16 cellular contexts compared by ENCODE assay signal in genomic region chr11:86693501-86693900, GRCh38. TPM values are rescaled to one million over a fixed set of nuclear protein-coding genes. Genes with fewer than 3 reads are reported as not detected.
DNase-seq lines count a peak whose midpoint lies in the region; ATAC-seq, FAIRE-seq and TF ChIP-seq lines count a peak whose summit lies in the region.
"Had no signal": no experiment of that assay in that cellular context is flagged by ENCODE, and none has a peak within 500 bp of the region (broad histone marks: within the 10 kb centered on the region; RNA-seq: fewer than 3 reads in every experiment).

No MANE protein-coding gene starts in this region.

- no peaks in the 10 kb centered on the region for H3K27me3 Mint-ChIP-seq in activated CD4-positive, alpha-beta T cell treated with anti-CD3 and anti-CD28 coated beads, Interleukin-2, amount 10 ng/mL, durations not matched to agents 24 days and 14 days
- peaks cover 9% of the 10 kb centered on the region for H3K27me3 Mint-ChIP-seq in activated CD4-positive, alpha-beta T cell treated with anti-CD3 and anti-CD28 coated beads for 36 hours
- no peaks in the 10 kb centered on the region for H3K27me3 Mint-ChIP-seq in chondrocyte (ENCODE audit: low read depth)
- no peaks in the 10 kb centered on the region for H3K27me3 Mint-ChIP-seq in mesothelial cell of epicardium (ENCODE audit: low read depth)
- H3K27me3 Mint-ChIP-seq in naive thymus-derived CD8-positive, alpha-beta T cell: peaks cover 2 to 13% (median 8%) of the 10 kb centered on the region in 5 donors
- H3K27me3 Mint-ChIP-seq: CD4-positive, CD25-positive, alpha-beta regulatory T cell had no signal

- no peak for TF ChIP-seq POLR2A in erythroblast (IDR thresholded peaks at IDR 0.05; ENCODE audit: low read length)

- peaks cover 7% of the 10 kb centered on the region for H3K4me1 Mint-ChIP-seq in activated CD4-positive, alpha-beta T cell treated with anti-CD3 and anti-CD28 coated beads, Interleukin-2, amount 10 ng/mL, durations not matched to agents 24 days and 14 days
- H3K4me1 Mint-ChIP-seq in activated CD4-positive, alpha-beta T cell treated with anti-CD3 and anti-CD28 coated beads for 36 hours: peaks cover 9% of the 10 kb centered on the region
- H3K4me1 Mint-ChIP-seq in chondrocyte (ENCODE audit: low read depth): peaks cover 83% of the 10 kb centered on the region
- peaks cover 62% of the 10 kb centered on the region for H3K4me1 Mint-ChIP-seq in mesothelial cell of epicardium
- peaks cover 0 to 2% (median 0%) of the 10 kb centered on the region in 4 donors for H3K4me1 Mint-ChIP-seq in naive thymus-derived CD8-positive, alpha-beta T cell
- H3K4me1 Mint-ChIP-seq: CD4-positive, CD25-positive, alpha-beta regulatory T cell had no signal

- no peak for FAIRE-seq in D721Med (lab: Jason Lieb, UNC)
- FAIRE-seq: G401.6, GM12891 had no signal

- POLR2A ChIA-PET in activated CD4-positive, alpha-beta T cell treated with anti-CD3 and anti-CD28 coated beads for 36 hours (lab: Charles Lee): no interaction called here
- POLR2A ChIA-PET in naive thymus-derived CD8-positive, alpha-beta T cell (lab: Charles Lee): no interaction called here

- ATAC-seq in activated CD4-positive, alpha-beta T cell treated with anti-CD3 and anti-CD28 coated beads for 36 hours: no peak
- no peak for ATAC-seq in naive thymus-derived CD8-positive, alpha-beta T cell

- no peaks in the 10 kb centered on the region for H3K9me3 Mint-ChIP-seq in activated CD4-positive, alpha-beta T cell treated with anti-CD3 and anti-CD28 coated beads, Interleukin-2, amount 10 ng/mL, durations not matched to agents 24 days and 14 days
- H3K9me3 Mint-ChIP-seq in activated CD4-positive, alpha-beta T cell treated with anti-CD3 and anti-CD28 coated beads for 36 hours (ENCODE audit: low read depth): no peaks in the 10 kb centered on the region
- H3K9me3 Mint-ChIP-seq in chondrocyte (ENCODE audit: low read depth): no peaks in the 10 kb centered on the region
- no peaks in the 10 kb centered on the region for H3K9me3 Mint-ChIP-seq in mesothelial cell of epicardium
- no peaks in the 10 kb centered on the region for H3K9me3 Mint-ChIP-seq in naive thymus-derived CD8-positive, alpha-beta T cell

- CTCF ChIA-PET in activated CD4-positive, alpha-beta T cell treated with anti-CD3 and anti-CD28 coated beads for 36 hours (lab: Charles Lee): interaction anchor here (1.0 to 1.4 kb wide), 2 partner anchors 11 to 238 kb away, joined by 3 to 6 read pairs; no protein-coding TSS in a partner anchor

- TF ChIP-seq CTCF in chondrocyte (IDR thresholded peaks at IDR 0.05) (no peak), mesothelial cell of epicardium (IDR thresholded peaks at IDR 0.05; ENCODE audit: unreplicated experiment) (no peak), D721Med (IDR thresholded peaks at IDR 0.05; ENCODE audit: insufficient read depth, missing control alignments) (no peak)

- H3K4me3 Mint-ChIP-seq in activated CD4-positive, alpha-beta T cell treated with anti-CD3 and anti-CD28 coated beads, Interleukin-2, amount 10 ng/mL, durations not matched to agents 24 days and 14 days: no peak overlapping the region
- no peak overlapping the region for H3K4me3 Mint-ChIP-seq in activated CD4-positive, alpha-beta T cell treated with anti-CD3 and anti-CD28 coated beads for 36 hours
- H3K4me3 Mint-ChIP-seq in chondrocyte (ENCODE audit: unreplicated experiment): no peak overlapping the region
- no peak overlapping the region for H3K4me3 Mint-ChIP-seq in mesothelial cell of epicardium
- H3K4me3 Mint-ChIP-seq in naive thymus-derived CD8-positive, alpha-beta T cell: no peak overlapping the region
- H3K4me3 Mint-ChIP-seq: CD4-positive, CD25-positive, alpha-beta regulatory T cell had no signal

- intact Hi-C loops in activated CD4-positive, alpha-beta T cell treated with anti-CD3 and anti-CD28 coated beads, Interleukin-2, amount 10 ng/mL, durations not matched to agents 24 days and 14 days (cut with micrococcal nuclease): no loop called here
- intact Hi-C loops in activated CD4-positive, alpha-beta T cell treated with anti-CD3 and anti-CD28 coated beads for 36 hours (cut with DNase I, micrococcal nuclease): no loop called here

- no peaks in the 10 kb centered on the region for H3K36me3 Mint-ChIP-seq in activated CD4-positive, alpha-beta T cell treated with anti-CD3 and anti-CD28 coated beads, Interleukin-2, amount 10 ng/mL, durations not matched to agents 24 days and 14 days (ENCODE audit: low read depth)
- no peaks in the 10 kb centered on the region for H3K36me3 Mint-ChIP-seq in activated CD4-positive, alpha-beta T cell treated with anti-CD3 and anti-CD28 coated beads for 36 hours (ENCODE audit: low read depth)
- H3K36me3 Mint-ChIP-seq in chondrocyte (ENCODE audit: low read depth) (no peaks in the 10 kb centered on the region), mesothelial cell of epicardium (no peaks in the 10 kb centered on the region)
- H3K36me3 Mint-ChIP-seq in naive thymus-derived CD8-positive, alpha-beta T cell: no peaks in the 10 kb centered on the region
- H3K36me3 Mint-ChIP-seq: CD4-positive, CD25-positive, alpha-beta regulatory T cell had no signal

- no peak overlapping the region for H3K27ac Mint-ChIP-seq in activated CD4-positive, alpha-beta T cell treated with anti-CD3 and anti-CD28 coated beads, Interleukin-2, amount 10 ng/mL, durations not matched to agents 24 days and 14 days
- H3K27ac Mint-ChIP-seq in activated CD4-positive, alpha-beta T cell treated with anti-CD3 and anti-CD28 coated beads for 36 hours: no peak overlapping the region
- H3K27ac Mint-ChIP-seq in chondrocyte (ENCODE audit: unreplicated experiment): peak overlapping the region; percentile 29
- peak overlapping the region; percentile 3 for H3K27ac Mint-ChIP-seq in mesothelial cell of epicardium
- no peak overlapping the region for H3K27ac Mint-ChIP-seq in naive thymus-derived CD8-positive, alpha-beta T cell
- H3K27ac Mint-ChIP-seq: CD4-positive, CD25-positive, alpha-beta regulatory T cell had no signal

- DNase-seq in activated CD4-positive, alpha-beta T cell treated with anti-CD3 and anti-CD28 coated beads, Interleukin-2, amount 10 ng/mL, durations not matched to agents 24 days and 14 days: peak; percentile 12
- DNase-seq in activated CD4-positive, alpha-beta T cell treated with anti-CD3 and anti-CD28 coated beads for 36 hours: no peak
- DNase-seq in chondrocyte (ENCODE audit: low spot score): no peak
- DNase-seq in mesothelial cell of epicardium (ENCODE audit: low spot score in 2 of 2, unreplicated experiment in 2 of 2): no peak
- DNase-seq in D721Med (ENCODE audit: insufficient read length, low spot score): no peak
- no peak for DNase-seq in erythroblast (lab: John Stamatoyannopoulos, UW)
- DNase-seq in naive thymus-derived CD8-positive, alpha-beta T cell: no peak
- DNase-seq: 8988T; ACHN; Calu3; CD4-positive, CD25-positive, alpha-beta regulatory T cell; DMS79; GOT3; KBM-7 had no signal

RNA-seq across cellular contexts. Expression of gene ME3, which starts 21.1 kb away (rescaled TPM):
- total RNA-seq in activated CD4-positive, alpha-beta T cell treated with anti-CD3 and anti-CD28 coated beads, Interleukin-2, amount 10 ng/mL, durations not matched to agents 24 days and 14 days: 12.2 and 12.9 TPM in 2 replicates
- total RNA-seq in activated CD4-positive, alpha-beta T cell treated with anti-CD3 and anti-CD28 coated beads for 36 hours: 1 to 10 TPM; 4.0 to 6.0 TPM
- total RNA-seq in chondrocyte: 10.8 to 14.6 TPM (median 14.2 TPM) in 3 replicates
- total RNA-seq in mesothelial cell of epicardium: 8.4 to 11.8 TPM (median 9.9 TPM) in 3 replicates
- 1 to 10 TPM; 2.0 to 2.5 TPM for total RNA-seq in naive thymus-derived CD8-positive, alpha-beta T cell
- 1 to 10 TPM in 1 of 3 donors, under 1 TPM in 2; 0.48 to 1.1 (median 0.54) TPM for polyA plus RNA-seq in naive thymus-derived CD8-positive, alpha-beta T cell

Comparison
In these comparisons a context has a peak if more than half of its experiments do, and no peak if none do; other contexts are left out.
1. H3K27ac Mint-ChIP-seq: peak in chondrocyte (single experiment) and mesothelial cell of epicardium (single experiment); none in activated CD4-positive, alpha-beta T cell treated with anti-CD3 and anti-CD28 coated beads, Interleukin-2, amount 10 ng/mL, durations not matched to agents 24 days and 14 days (single experiment), activated CD4-positive, alpha-beta T cell treated with anti-CD3 and anti-CD28 coated beads for 36 hours (single experiment) and naive thymus-derived CD8-positive, alpha-beta T cell (0 of 10).